Comparison of ENCODE assay signal across 8 cellular contexts in genomic region chr2:213152065-213152794, GRCh38. TPM values are rescaled to one million over a fixed set of nuclear protein-coding genes. Genes with fewer than 3 reads are reported as not detected.
DNase-seq lines count a peak whose midpoint lies in the region; ATAC-seq and TF ChIP-seq lines count a peak whose summit lies in the region.

No MANE protein-coding gene starts in this region.

- peak overlapping the region; percentile 99 for H2AFZ ChIP-seq in smooth muscle cell (ENCODE audit: low read depth)

- no peaks in the 10 kb centered on the region for H4K20me1 ChIP-seq in smooth muscle cell (ENCODE audit: low read depth)

- no peaks in the 10 kb centered on the region for H3K27me3 ChIP-seq in smooth muscle cell (ENCODE audit: low read depth)

- no peaks in the 10 kb centered on the region for H3K9me3 Mint-ChIP-seq in central memory CD8-positive, alpha-beta T cell

- TF ChIP-seq CTCF in smooth muscle cell (IDR thresholded peaks at IDR 0.05; ENCODE audit: borderline replicate concordance, insufficient read depth, poor library complexity, severe bottlenecking) = peak; percentile 18

- peaks cover 13% of the 10 kb centered on the region for H3K36me3 Mint-ChIP-seq in central memory CD8-positive, alpha-beta T cell (ENCODE audit: insufficient read depth)

- H3K79me2 ChIP-seq in smooth muscle cell (ENCODE audit: low read depth) = no peaks in the 10 kb centered on the region

- H3K9ac ChIP-seq in smooth muscle cell (ENCODE audit: low read depth) = peak overlapping the region; percentile 53

- no peaks in the 10 kb centered on the region for H3K36me3 ChIP-seq in smooth muscle cell (ENCODE audit: low read depth)

- ATAC-seq in GM19438 (IDR thresholded peaks at IDR 0.05; ENCODE audit: low read depth, unreplicated experiment) (peak; percentile 14), HG03521 (IDR thresholded peaks at IDR 0.05; ENCODE audit: unreplicated experiment) (peak; percentile 18)
- ATAC-seq in central memory CD8-positive, alpha-beta T cell (replicated peaks; ENCODE audit: extremely low read depth, poor library complexity, severe bottlenecking) = no peak

- H3K4me3 ChIP-seq in smooth muscle cell = peak overlapping the region; percentile 99

- peak overlapping the region; percentile 98 for H3K4me2 ChIP-seq in smooth muscle cell

- no peaks in the 10 kb centered on the region for H3K9me3 ChIP-seq in smooth muscle cell (replicated peaks; ENCODE audit: low read depth)

- peak overlapping the region; percentile 65 for H3K27ac ChIP-seq in smooth muscle cell (ENCODE audit: low read depth)

- peaks cover 30% of the 10 kb centered on the region for H3K4me1 Mint-ChIP-seq in central memory CD8-positive, alpha-beta T cell

- 3% methylated on average over 37 of the region's 39 CpGs for WGBS in smooth muscle cell (ENCODE audit: low lambda C conversion rate)

- peaks cover 32% of the 10 kb centered on the region for H3K4me1 ChIP-seq in smooth muscle cell (ENCODE audit: low read depth)

- DNase-seq in Daoy (ENCODE audit: low read depth) (peak; percentile 70), SHP77 treated with DMSO at 0.1 percent for 48 hours (lab: John Stamatoyannopoulos, UW) (peak; percentile 28), islet precursor cell (peak; percentile 87), smooth muscle cell (lab: John Stamatoyannopoulos, UW; ENCODE audit: unreplicated experiment) (peak; percentile 54), NCI-H1417 treated with DMSO at 0.1 percent for 48 hours (lab: John Stamatoyannopoulos, UW) (no peak)
- DNase-seq in central memory CD8-positive, alpha-beta T cell (ENCODE audit: low spot score in 2 of 2) = no peak

- H3F3A ChIP-seq in smooth muscle cell (ENCODE audit: low read depth) = peaks cover 15% of the 10 kb centered on the region

- peaks cover 25% of the 10 kb centered on the region for H3K27me3 Mint-ChIP-seq in central memory CD8-positive, alpha-beta T cell

- H3K4me3 Mint-ChIP-seq in central memory CD8-positive, alpha-beta T cell = peak overlapping the region; percentile 87

- peak overlapping the region; percentile 80 for H3K27ac Mint-ChIP-seq in central memory CD8-positive, alpha-beta T cell (ENCODE audit: low read depth)

RNA-seq across cellular contexts. Expression of gene IKZF2, which starts 0.8 kb away (rescaled TPM):
- total RNA-seq in Daoy (2014; rRNA removed; shearing (Covaris generic)) = 0.60 and 1.4 TPM in 2 replicates
- total RNA-seq in smooth muscle cell = 12.5 and 16.5 TPM in 2 replicates
- polyA plus RNA-seq in smooth muscle cell = 0.69 and 1.2 TPM in 2 replicates

Comparison
In these comparisons a context has a peak if more than half of its experiments do, and no peak if none do; other contexts are left out.
1. DNase-seq: peak in Daoy (single experiment), SHP77 treated with DMSO at 0.1 percent for 48 hours (single experiment), islet precursor cell (single experiment) and smooth muscle cell (single experiment); none in central memory CD8-positive, alpha-beta T cell (0 of 2) and NCI-H1417 treated with DMSO at 0.1 percent for 48 hours (single experiment).